ENCODE assay signal across 9 cellular contexts in the genomic region with DNA sequence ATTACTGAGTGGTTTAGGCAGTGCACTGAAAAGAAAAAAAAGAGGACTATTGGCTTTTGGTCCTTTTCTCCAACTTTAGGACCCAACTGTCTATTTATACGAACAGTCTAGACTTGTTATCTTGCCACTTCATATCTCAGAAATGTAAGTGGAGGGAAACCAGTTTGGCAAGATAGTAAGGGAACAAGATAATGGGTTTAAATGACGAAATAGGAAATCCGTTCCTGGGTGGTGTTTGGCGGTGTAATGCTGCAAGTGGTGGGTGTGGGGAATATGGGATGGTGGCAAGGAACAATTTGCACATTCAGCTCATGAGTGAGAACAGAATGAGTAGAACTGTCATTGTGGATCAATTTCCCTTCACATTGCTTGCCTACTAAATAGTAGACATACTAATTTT. TPM values are rescaled to one million over a fixed set of nuclear protein-coding genes. Genes with fewer than 3 reads are reported as not detected.
DNase-seq lines count a peak whose midpoint lies in the region; ATAC-seq and TF ChIP-seq lines count a peak whose summit lies in the region.
"Had no signal": no experiment of that assay in that cellular context is flagged by ENCODE, and none has a peak within 500 bp of the region (broad histone marks: within the 10 kb centered on the region; RNA-seq: fewer than 3 reads in every experiment).

No MANE protein-coding gene starts in this region.

- H3K4me1 ChIP-seq in MM.1S (ENCODE audit: low read length) (peaks cover 60% of the 10 kb centered on the region), lower lobe of right lung (peaks cover 15% of the 10 kb centered on the region), right lobe of liver (peaks cover 0 to 4% (median 0%) of the 10 kb centered on the region in 4 donors)

- H3K27me3 Mint-ChIP-seq in activated CD8-positive, alpha-beta T cell treated with anti-CD3 and anti-CD28 coated beads for 36 hours = no peaks in the 10 kb centered on the region

- peaks cover 11% of the 10 kb centered on the region for H3K36me3 ChIP-seq in MM.1S (replicated peaks; ENCODE audit: insufficient read depth, low read length)
- no peaks in the 10 kb centered on the region for H3K36me3 ChIP-seq in lower lobe of right lung
- no peaks in the 10 kb centered on the region for H3K36me3 ChIP-seq in right lobe of liver
- no peaks in the 10 kb centered on the region for H3K36me3 ChIP-seq in WERI-Rb-1

- H3K27me3 ChIP-seq in MM.1S (replicated peaks; ENCODE audit: insufficient read depth, low read length) (no peaks in the 10 kb centered on the region), lower lobe of right lung (ENCODE audit: low read depth) (peaks cover 5% of the 10 kb centered on the region), right lobe of liver (no peaks in the 10 kb centered on the region), WERI-Rb-1 (ENCODE audit: insufficient read depth, low read depth, severe bottlenecking) (no peaks in the 10 kb centered on the region)

- no peaks in the 10 kb centered on the region for H3K9me2 ChIP-seq in MM.1S (replicated peaks; ENCODE audit: insufficient read depth, low read length)

- H3K9ac ChIP-seq in MM.1S (ENCODE audit: low read length) = no peak overlapping the region

- peaks cover 59% of the 10 kb centered on the region for H3K36me3 Mint-ChIP-seq in activated CD8-positive, alpha-beta T cell treated with anti-CD3 and anti-CD28 coated beads for 36 hours (ENCODE audit: low read depth)

- peak; percentile 54 for DNase-seq in DMS53 (lab: John Stamatoyannopoulos, UW)
- no peak for DNase-seq in MM.1S
- no peak for DNase-seq in activated CD8-positive, alpha-beta T cell treated with anti-CD3 and anti-CD28 coated beads for 36 hours
- DNase-seq in lower lobe of right lung = no peak
- no peak for DNase-seq in right lobe of liver
- DNase-seq in COLO829 (ENCODE audit: low spot score) = no peak
- DNase-seq in activated CD4-positive, CD25-positive, alpha-beta regulatory T cell treated with anti-CD3 and anti-CD28 coated beads, Interleukin-2, amount 50 U/mL, for 72 hours = no peak
- no peak for DNase-seq in WERI-Rb-1

- H3K9me3 ChIP-seq in MM.1S (replicated peaks; ENCODE audit: insufficient read depth, low read length) (no peaks in the 10 kb centered on the region), lower lobe of right lung (no peaks in the 10 kb centered on the region), right lobe of liver (no peaks in the 10 kb centered on the region), WERI-Rb-1 (ENCODE audit: severe bottlenecking) (no peaks in the 10 kb centered on the region)

- intact Hi-C loops in activated CD8-positive, alpha-beta T cell treated with anti-CD3 and anti-CD28 coated beads for 36 hours (cut with micrococcal nuclease) = no loop called here
- intact Hi-C loops in lower lobe of right lung (cut with DNase I) = no loop called here
- intact Hi-C loops in right lobe of liver (cut with DNase I) = no loop called here

- H3F3A ChIP-seq in MM.1S (ENCODE audit: insufficient read depth, low read length) = peaks cover 50% of the 10 kb centered on the region

- peaks cover 93% of the 10 kb centered on the region for H3K79me2 ChIP-seq in MM.1S (ENCODE audit: low read length)

- ATAC-seq in activated CD8-positive, alpha-beta T cell treated with anti-CD3 and anti-CD28 coated beads for 36 hours = no peak
- ATAC-seq in lower lobe of right lung = peak; percentile 90 to 95
- no peak for ATAC-seq in right lobe of liver

- H3K4me1 Mint-ChIP-seq in activated CD8-positive, alpha-beta T cell treated with anti-CD3 and anti-CD28 coated beads for 36 hours (ENCODE audit: low read depth) = peaks cover 65% of the 10 kb centered on the region

- H3K9me3 Mint-ChIP-seq in activated CD8-positive, alpha-beta T cell treated with anti-CD3 and anti-CD28 coated beads for 36 hours = no peaks in the 10 kb centered on the region

- TF ChIP-seq POLR2A in right lobe of liver (IDR thresholded peaks at IDR 0.05) = no peak

- WGBS in right lobe of liver (ENCODE audit: insufficient coverage, low coverage, low lambda C conversion rate, missing lambda C conversion rate) = 27% methylated on average over 4 of the region's 4 CpGs

- H4K20me1 ChIP-seq in MM.1S (ENCODE audit: insufficient read depth, low read length) = no peaks in the 10 kb centered on the region

- H2AFZ ChIP-seq in MM.1S (ENCODE audit: low read length) = no peak overlapping the region

- POLR2A ChIA-PET in activated CD8-positive, alpha-beta T cell treated with anti-CD3 and anti-CD28 coated beads for 36 hours (lab: Charles Lee) = interaction anchor here (0.6 to 1.6 kb wide), 3 partner anchors 13 to 158 kb away, joined by 3 to 6 read pairs (median 3); no protein-coding TSS in a partner anchor

- TF ChIP-seq CTCF in MM.1S (IDR thresholded peaks at IDR 0.05; ENCODE audit: low read length) (no peak), lower lobe of right lung (IDR thresholded peaks at IDR 0.05) (no peak), right lobe of liver (IDR thresholded peaks at IDR 0.05) (no peak), WERI-Rb-1 (IDR thresholded peaks at IDR 0.05; ENCODE audit: low read depth, low read length) (no peak)
- TF ChIP-seq CTCF in activated CD8-positive, alpha-beta T cell treated with anti-CD3 and anti-CD28 coated beads for 36 hours (IDR thresholded peaks at IDR 0.05) = no peak

- no peak overlapping the region for H3K4me3 Mint-ChIP-seq in activated CD8-positive, alpha-beta T cell treated with anti-CD3 and anti-CD28 coated beads for 36 hours

- H3K4me2 ChIP-seq in MM.1S (ENCODE audit: low read depth, low read length) = no peak overlapping the region

- CTCF ChIA-PET in activated CD8-positive, alpha-beta T cell treated with anti-CD3 and anti-CD28 coated beads for 36 hours (lab: Charles Lee) = interaction anchor here (1.3 kb wide), 1 partner anchor 79 kb away, joined by 4 read pairs; no protein-coding TSS in a partner anchor

- peak overlapping the region; percentile 61 for H3K27ac Mint-ChIP-seq in activated CD8-positive, alpha-beta T cell treated with anti-CD3 and anti-CD28 coated beads for 36 hours

- H3K27ac ChIP-seq in MM.1S (ENCODE audit: low read length) (peak overlapping the region; percentile 54; the same call in 1 of the 2 replicates), lower lobe of right lung (peak overlapping the region; percentile 2), right lobe of liver (no peak overlapping the region), WERI-Rb-1 (no peak overlapping the region)

- H3K4me3 ChIP-seq in MM.1S (ENCODE audit: low read length) (no peak overlapping the region), lower lobe of right lung (no peak overlapping the region), right lobe of liver (no peak overlapping the region), WERI-Rb-1 (ENCODE audit: low read depth, low read length) (no peak overlapping the region)

RNA-seq across cellular contexts. Expression of a gene that starts 44.7 kb away (rescaled TPM):
- total RNA-seq in activated CD8-positive, alpha-beta T cell treated with anti-CD3 and anti-CD28 coated beads for 36 hours = 1 to 10 TPM in 1 of 2 experiments, not detected in 1; 1.2 TPM
- total RNA-seq in lower lobe of right lung (34.5 TPM), right lobe of liver (10 to 100 TPM in 2 of 6 experiments, 1 to 10 TPM in 4; 2.1 to 10.9 (median 7.5) TPM)
- total RNA-seq: chondrocyte had no signal

RNA-seq across cellular contexts. Expression of a gene that starts 52.1 kb away (rescaled TPM):
- total RNA-seq in activated CD8-positive, alpha-beta T cell treated with anti-CD3 and anti-CD28 coated beads for 36 hours = 10 to 100 TPM; 32.5 to 34.0 TPM
- total RNA-seq in lower lobe of right lung (46.4 TPM), right lobe of liver (10 to 100 TPM; 23.1 to 61.6 (median 29.0) TPM)

Comparison
In these comparisons a context has a peak if more than half of its experiments do, and no peak if none do; other contexts are left out.
1. H3K27ac ChIP-seq: peak in MM.1S (single experiment) and lower lobe of right lung (single experiment); none in right lobe of liver (0 of 3) and WERI-Rb-1 (single experiment).
2. ATAC-seq: peak in lower lobe of right lung (2 of 2); none in activated CD8-positive, alpha-beta T cell treated with anti-CD3 and anti-CD28 coated beads for 36 hours (single experiment) and right lobe of liver (0 of 4).